Comparison of ENCODE assay signal across 9 cellular contexts in genomic region chr4:26197018-26197779, GRCh38.
DNase-seq lines count a peak whose midpoint lies in the region; ATAC-seq and TF ChIP-seq lines count a peak whose summit lies in the region.
"Had no signal": no experiment of that assay in that cellular context is flagged by ENCODE, and none has a peak within 500 bp of the region (broad histone marks: within the 10 kb centered on the region; RNA-seq: fewer than 3 reads in every experiment).

No MANE protein-coding gene starts in this region.

- H3K9me3 Mint-ChIP-seq in glutamatergic neuron (ENCODE audit: unreplicated experiment): no peaks in the 10 kb centered on the region

- no peak overlapping the region for H3K4me3 Mint-ChIP-seq in glutamatergic neuron (ENCODE audit: unreplicated experiment)

- ATAC-seq in GM18499 (IDR thresholded peaks at IDR 0.05; ENCODE audit: insufficient read depth, unreplicated experiment) (peak; percentile 84), HG02763 (IDR thresholded peaks at IDR 0.05; ENCODE audit: unreplicated experiment) (peak; percentile 82)

- no peaks in the 10 kb centered on the region for H3K36me3 ChIP-seq in Peyer's patch
- H3K36me3 ChIP-seq: adrenal gland had no signal

- no peaks in the 10 kb centered on the region for H3K36me3 Mint-ChIP-seq in glutamatergic neuron (ENCODE audit: unreplicated experiment)

- no peak overlapping the region for H3K27ac Mint-ChIP-seq in glutamatergic neuron (ENCODE audit: unreplicated experiment)

- no peak overlapping the region for H3K4me3 ChIP-seq in Peyer's patch
- H3K4me3 ChIP-seq: adrenal gland had no signal

- DNase-seq in Peyer's patch (peak in 2 of 3 donors; percentile 30 to 68), renal cortical epithelial cell (ENCODE audit: low read depth) (peak; percentile 98), DMS153 (lab: John Stamatoyannopoulos, UW) (no peak), middle frontal gyrus (ENCODE audit: extremely low spot score, low spot score) (no peak), glutamatergic neuron (no peak)
- DNase-seq in activated T-helper 9 cell treated with anti-CD3 and anti-CD28 coated beads, Interleukin-2, amount 50 U/mL, for 16 hours (ENCODE audit: low read depth): peak; percentile 53

- TF ChIP-seq POLR2A in Peyer's patch (IDR thresholded peaks at IDR 0.05): no peak

- H3K9me3 ChIP-seq in Peyer's patch: no peaks in the 10 kb centered on the region
- H3K9me3 ChIP-seq: adrenal gland had no signal

- H3K27me3 ChIP-seq in Peyer's patch: no peaks in the 10 kb centered on the region
- H3K27me3 ChIP-seq: adrenal gland had no signal

- no peak for TF ChIP-seq CTCF in Peyer's patch (IDR thresholded peaks at IDR 0.05)
- TF ChIP-seq CTCF in glutamatergic neuron (IDR thresholded peaks at IDR 0.05; ENCODE audit: partially characterized antibody, unreplicated experiment): no peak

- H3K4me1 Mint-ChIP-seq in glutamatergic neuron (ENCODE audit: low read depth, unreplicated experiment): no peaks in the 10 kb centered on the region

- H3K27ac ChIP-seq in Peyer's patch: peak overlapping the region in 2 of 4 donors; percentile 5 to 12
- H3K27ac ChIP-seq: adrenal gland had no signal

- no peaks in the 10 kb centered on the region for H3K4me1 ChIP-seq in Peyer's patch
- H3K4me1 ChIP-seq: adrenal gland had no signal

- H3K27me3 Mint-ChIP-seq in glutamatergic neuron (ENCODE audit: unreplicated experiment): no peaks in the 10 kb centered on the region

Comparison
In these comparisons a context has a peak if more than half of its experiments do, and no peak if none do; other contexts are left out.
1. DNase-seq: peak in Peyer's patch (2 of 3), activated T-helper 9 cell treated with anti-CD3 and anti-CD28 coated beads, Interleukin-2, amount 50 U/mL, for 16 hours (single experiment) and renal cortical epithelial cell (single experiment); none in DMS153 (single experiment), middle frontal gyrus (single experiment) and glutamatergic neuron (single experiment).